In the genomic region with DNA sequence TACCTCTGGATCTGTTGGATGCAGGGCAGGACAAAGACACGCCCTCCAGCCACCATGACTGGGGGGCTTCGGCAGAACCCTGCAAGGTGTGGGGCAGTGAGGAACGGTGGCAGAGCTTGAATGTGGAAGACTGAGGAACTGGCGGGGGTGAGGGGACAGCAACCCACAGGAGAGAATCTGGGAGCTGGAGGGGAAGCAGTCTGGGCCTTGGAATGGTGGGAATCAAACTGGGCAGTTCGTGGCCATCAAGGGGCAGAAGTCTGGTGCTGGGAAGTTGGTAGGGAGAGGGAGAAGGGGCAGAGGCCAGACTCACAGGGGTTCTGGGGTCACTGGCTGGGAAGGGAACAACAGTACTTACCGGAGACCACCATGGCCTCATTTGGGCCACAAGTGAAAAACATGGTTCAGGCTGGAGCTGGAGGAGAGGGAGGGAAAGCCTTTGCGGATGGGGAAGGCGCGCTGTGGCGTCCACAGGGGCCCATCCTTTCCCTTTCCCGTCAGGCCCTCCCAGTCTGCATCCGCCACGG, we compare ENCODE assay signal across 6 cellular contexts. TPM values are rescaled to one million over a fixed set of nuclear protein-coding genes. Genes with fewer than 3 reads are reported as not detected.
DNase-seq lines count a peak whose midpoint lies in the region; ATAC-seq and TF ChIP-seq lines count a peak whose summit lies in the region.

No MANE protein-coding gene starts in this region.

- peak overlapping the region; percentile 93 for H3K27ac Mint-ChIP-seq in HFFc6
- H3K27ac Mint-ChIP-seq in natural killer cell treated with Interleukin-12 subunit alpha and Interleukin-12 subunit beta and Interleukin-15 and Interleukin-18, amount 100 ng/mL, for 72 hours: peak overlapping the region; percentile 87 to 95

- H3K36me3 Mint-ChIP-seq in HFFc6 (ENCODE audit: low read depth): peaks cover 61% of the 10 kb centered on the region
- H3K36me3 Mint-ChIP-seq in natural killer cell treated with Interleukin-12 subunit alpha and Interleukin-12 subunit beta and Interleukin-15 and Interleukin-18, amount 100 ng/mL, for 72 hours: peaks cover 40% of the 10 kb centered on the region

- H3K4me3 Mint-ChIP-seq in HFFc6: peak overlapping the region; percentile 94
- H3K4me3 Mint-ChIP-seq in natural killer cell treated with Interleukin-12 subunit alpha and Interleukin-12 subunit beta and Interleukin-15 and Interleukin-18, amount 100 ng/mL, for 72 hours: peak overlapping the region; percentile 94

- H3K4me3 ChIP-seq in astrocyte of the spinal cord (ENCODE audit: low read depth, low read length): peak overlapping the region; percentile 68

- peaks cover 66% of the 10 kb centered on the region for H3K4me1 Mint-ChIP-seq in HFFc6 (ENCODE audit: low read depth)
- H3K4me1 Mint-ChIP-seq in natural killer cell treated with Interleukin-12 subunit alpha and Interleukin-12 subunit beta and Interleukin-15 and Interleukin-18, amount 100 ng/mL, for 72 hours (ENCODE audit: low read depth in 2 of 2): peaks cover 59 to 69% of the 10 kb centered on the region in 2 donors

- DNase-seq in HFFc6: no peak
- DNase-seq in astrocyte of the spinal cord (ENCODE audit: low read depth, low spot score): no peak
- DNase-seq in natural killer cell treated with Interleukin-12 subunit alpha and Interleukin-12 subunit beta and Interleukin-15 and Interleukin-18, amount 100 ng/mL, for 72 hours (ENCODE audit: low spot score): no peak
- DNase-seq in SHP77 (lab: John Stamatoyannopoulos, UW): no peak
- DNase-seq in DMS53 (lab: John Stamatoyannopoulos, UW): no peak
- no peak for DNase-seq in mesenteric fat pad (ENCODE audit: low spot score)

- no peak for TF ChIP-seq CTCF in HFFc6 (IDR thresholded peaks at IDR 0.05)
- no peak for TF ChIP-seq CTCF in astrocyte of the spinal cord (IDR thresholded peaks at IDR 0.05; ENCODE audit: low read depth, low read length)

- no peaks in the 10 kb centered on the region for H3K9me3 Mint-ChIP-seq in HFFc6
- H3K9me3 Mint-ChIP-seq in natural killer cell treated with Interleukin-12 subunit alpha and Interleukin-12 subunit beta and Interleukin-15 and Interleukin-18, amount 100 ng/mL, for 72 hours: no peaks in the 10 kb centered on the region

- in situ Hi-C loops in astrocyte of the spinal cord (cut with HindIII; ENCODE audit: low sequenced_read_pairs): no loop called here

- peaks cover 11% of the 10 kb centered on the region for H3K27me3 Mint-ChIP-seq in HFFc6 (ENCODE audit: insufficient read depth)
- no peaks in the 10 kb centered on the region for H3K27me3 Mint-ChIP-seq in natural killer cell treated with Interleukin-12 subunit alpha and Interleukin-12 subunit beta and Interleukin-15 and Interleukin-18, amount 100 ng/mL, for 72 hours

- peak in 1 of 2 donors; percentile 4 for ATAC-seq in natural killer cell treated with Interleukin-12 subunit alpha and Interleukin-12 subunit beta and Interleukin-15 and Interleukin-18, amount 100 ng/mL, for 72 hours

RNA-seq across cellular contexts. Expression of gene FLOT1, which starts 0.6 kb away (rescaled TPM):
- total RNA-seq in HFFc6 (2021; fragmentation: NEBNext Ultra II Directional; extraction: Animal tissue kit (Norgen Biotek cat#: 25700)): 100 to 1,000 TPM; 218 to 286 (median 236) TPM
- total RNA-seq in natural killer cell treated with Interleukin-12 subunit alpha and Interleukin-12 subunit beta and Interleukin-15 and Interleukin-18, amount 100 ng/mL, for 72 hours: 100 to 1,000 TPM; 219 to 319 TPM
- 190 TPM for total RNA-seq in mesenteric fat pad

RNA-seq across cellular contexts. Expression of gene IER3, which starts 2.5 kb away (rescaled TPM):
- total RNA-seq in HFFc6 (2021; fragmentation: NEBNext Ultra II Directional; extraction: Animal tissue kit (Norgen Biotek cat#: 25700)): 10 to 100 TPM; 38.1 to 62.4 (median 60.2) TPM
- total RNA-seq in natural killer cell treated with Interleukin-12 subunit alpha and Interleukin-12 subunit beta and Interleukin-15 and Interleukin-18, amount 100 ng/mL, for 72 hours: 100 to 1,000 TPM; 128 to 346 TPM
- 146 TPM for total RNA-seq in mesenteric fat pad

RNA-seq across cellular contexts. Expression of gene TUBB, which starts 21.7 kb away (rescaled TPM):
- 1,000 to 10,000 TPM; 1,052 to 1,712 (median 1,589) TPM for total RNA-seq in HFFc6 (2021; fragmentation: NEBNext Ultra II Directional; extraction: Animal tissue kit (Norgen Biotek cat#: 25700))
- total RNA-seq in natural killer cell treated with Interleukin-12 subunit alpha and Interleukin-12 subunit beta and Interleukin-15 and Interleukin-18, amount 100 ng/mL, for 72 hours: 1,000 to 10,000 TPM in 1 of 2 donors, 100 to 1,000 TPM in 1; 938 to 1,043 TPM
- 452 TPM for total RNA-seq in mesenteric fat pad

RNA-seq across cellular contexts. Expression of gene MDC1, which starts 24.8 kb away (rescaled TPM):
- 10 to 100 TPM; 18.4 to 31.9 (median 28.1) TPM for total RNA-seq in HFFc6 (2021; fragmentation: NEBNext Ultra II Directional; extraction: Animal tissue kit (Norgen Biotek cat#: 25700))
- total RNA-seq in natural killer cell treated with Interleukin-12 subunit alpha and Interleukin-12 subunit beta and Interleukin-15 and Interleukin-18, amount 100 ng/mL, for 72 hours: 100 to 1,000 TPM in 1 of 2 donors, 10 to 100 TPM in 1; 64.1 to 118 TPM
- total RNA-seq in mesenteric fat pad: 19.8 TPM

RNA-seq across cellular contexts. Expression of gene NRM, which starts 51.1 kb away (rescaled TPM):
- total RNA-seq in HFFc6 (2021; fragmentation: NEBNext Ultra II Directional; extraction: Animal tissue kit (Norgen Biotek cat#: 25700)): 10 to 100 TPM; 16.3 to 35.1 (median 31.1) TPM
- total RNA-seq in natural killer cell treated with Interleukin-12 subunit alpha and Interleukin-12 subunit beta and Interleukin-15 and Interleukin-18, amount 100 ng/mL, for 72 hours: 10 to 100 TPM; 11.7 to 24.2 TPM
- 7.3 TPM for total RNA-seq in mesenteric fat pad
